25 cellular contexts compared by ENCODE assay signal in genomic region chr17:67970783-67971182, GRCh38.
"Had no signal": no experiment of that assay in that cellular context is flagged by ENCODE, and none has a peak within 500 bp of the region (broad histone marks: within the 10 kb centered on the region; RNA-seq: fewer than 3 reads in every experiment).

No MANE protein-coding gene starts in this region.

- H3K27ac Mint-ChIP-seq: activated B cell treated with CpG ODN at 0.5 μM for 24 hours; activated T-cell treated with anti-CD3 and anti-CD28 coated beads, Interleukin-2, amount 50 U/mL, for 72 hours; naive B cell; nephron progenitor cell; progenitor cell of endocrine pancreas had no signal

- H3K4me1 Mint-ChIP-seq: activated B cell treated with CpG ODN at 0.5 μM for 24 hours, naive B cell had no signal

- H3K27ac ChIP-seq: adrenal gland, body of pancreas, gastrocnemius medialis, neutrophil, right lobe of liver, testis, transverse colon had no signal

- ATAC-seq: activated naive CD4-positive, alpha-beta T cell treated with anti-CD3 and anti-CD28 coated beads, Interleukin-2, amount 50 U/mL, for 72 hours; activated T-cell treated with anti-CD3 and anti-CD28 coated beads, Interleukin-2, amount 50 U/mL, for 72 hours; body of pancreas; gastrocnemius medialis; left cardiac atrium; stimulated activated naive CD8-positive, alpha-beta T cell treated with anti-CD3 and anti-CD28 coated beads, Interleukin-15, Interleukin-2, amounts not matched to agents 100 U/mL and 50 U/mL, for 24 hours had no signal

- H3K4me3 Mint-ChIP-seq: activated B cell treated with CpG ODN at 0.5 μM for 24 hours; activated T-cell treated with anti-CD3 and anti-CD28 coated beads, Interleukin-2, amount 50 U/mL, for 72 hours; naive B cell; nephron progenitor cell had no signal

- H3K9me3 Mint-ChIP-seq: activated B cell treated with CpG ODN at 0.5 μM for 24 hours; activated naive CD4-positive, alpha-beta T cell treated with anti-CD3 and anti-CD28 coated beads, Interleukin-2, amount 50 U/mL, for 72 hours; activated T-cell treated with anti-CD3 and anti-CD28 coated beads, Interleukin-2, amount 50 U/mL, for 72 hours; naive B cell; nephron progenitor cell had no signal

- DNase-seq: activated B cell treated with CpG ODN at 0.5 μM for 24 hours; activated CD4-positive, alpha-beta T cell treated with anti-CD3 and anti-CD28 coated beads, Interleukin-2, amount 50 U/mL, for 4 hours; activated naive CD4-positive, alpha-beta T cell; activated T-cell treated with anti-CD3 and anti-CD28 coated beads for 4 hours; activated T-cell treated with anti-CD3 and anti-CD28 coated beads, Interleukin-2, amount 50 U/mL, for 72 hours; adrenal gland; aorta; dermis blood vessel endothelial cell; effector CD4-positive, alpha-beta T cell; gastrocnemius medialis; hippocampal formation; left cardiac atrium; mammary epithelial cell; naive B cell; nephron progenitor cell; right lobe of liver; stimulated activated CD4-positive, alpha-beta T cell treated with anti-CD3 and anti-CD28 coated beads, Interleukin-12 subunit alpha, Interleukin-12 subunit beta, amount 100 ng/mL, for 4 hours; stimulated activated CD4-positive, alpha-beta T cell treated with anti-CD3 and anti-CD28 coated beads, Interleukin-4, amount 100 ng/mL, for 1 hour; stimulated activated naive CD8-positive, alpha-beta T cell treated with anti-CD3 and anti-CD28 coated beads, Interleukin-15, Interleukin-2, amounts not matched to agents 100 U/mL and 50 U/mL, for 24 hours; testis; transverse colon had no signal

- H3K4me1 ChIP-seq: adrenal gland, body of pancreas, gastrocnemius medialis, testis, transverse colon had no signal

- H3K4me3 ChIP-seq: adrenal gland, body of pancreas, gastrocnemius medialis, right lobe of liver, testis, transverse colon had no signal

- H3K36me3 Mint-ChIP-seq: activated naive CD4-positive, alpha-beta T cell treated with anti-CD3 and anti-CD28 coated beads, Interleukin-2, amount 50 U/mL, for 72 hours had no signal

- H3K9me3 ChIP-seq: adrenal gland, body of pancreas, gastrocnemius medialis, neutrophil, right lobe of liver, testis, transverse colon had no signal

- H3K27me3 ChIP-seq: adrenal gland, body of pancreas, gastrocnemius medialis, neutrophil, right lobe of liver, testis, transverse colon had no signal

- H3K27me3 Mint-ChIP-seq: activated B cell treated with CpG ODN at 0.5 μM for 24 hours, naive B cell, progenitor cell of endocrine pancreas had no signal
